ENCODE assay signal across 14 cellular contexts in genomic region chr7:26190417-26190869, GRCh38. TPM values are rescaled to one million over a fixed set of nuclear protein-coding genes. Genes with fewer than 3 reads are reported as not detected.
DNase-seq lines count a peak whose midpoint lies in the region; ATAC-seq and TF ChIP-seq lines count a peak whose summit lies in the region.
"Had no signal": no experiment of that assay in that cellular context is flagged by ENCODE, and none has a peak within 500 bp of the region (broad histone marks: within the 10 kb centered on the region; RNA-seq: fewer than 3 reads in every experiment).

No MANE protein-coding gene starts in this region.

- peak overlapping the region; percentile 56 for H3K27ac Mint-ChIP-seq in T-helper 1 cell treated with Interleukin-12 subunit alpha and Interleukin-12 subunit beta and Interleukin-4 antibody, amounts not matched to agents 30 μg/mL and 1 μg/mL, for 36 hours
- peak overlapping the region; percentile 79 for H3K27ac Mint-ChIP-seq in HFFc6
- no peak overlapping the region for H3K27ac Mint-ChIP-seq in activated T-helper 17 cell treated with anti-CD3 and anti-CD28 coated beads, Interleukin-2, amount 50 U/mL, for 72 hours
- H3K27ac Mint-ChIP-seq in naive thymus-derived CD4-positive, alpha-beta T cell: peak overlapping the region; percentile 7 to 99 (median 63)

- no peak overlapping the region for H3K4me3 ChIP-seq in naive thymus-derived CD4-positive, alpha-beta T cell (ENCODE audit: low read length)
- H3K4me3 ChIP-seq in body of pancreas: no peak overlapping the region
- H3K4me3 ChIP-seq: lower lobe of right lung, vagina had no signal

- no peak overlapping the region for H3K4me3 Mint-ChIP-seq in T-helper 1 cell treated with Interleukin-12 subunit alpha and Interleukin-12 subunit beta and Interleukin-4 antibody, amounts not matched to agents 30 μg/mL and 1 μg/mL, for 36 hours
- no peak overlapping the region for H3K4me3 Mint-ChIP-seq in HFFc6
- H3K4me3 Mint-ChIP-seq in activated T-helper 17 cell treated with anti-CD3 and anti-CD28 coated beads, Interleukin-2, amount 50 U/mL, for 72 hours: peak overlapping the region; percentile 18
- peak overlapping the region in 4 of 10 donors; percentile 6 to 29 (median 18) for H3K4me3 Mint-ChIP-seq in naive thymus-derived CD4-positive, alpha-beta T cell

- WGBS in body of pancreas, 2 donors: 84 to 100% methylated on average over 1 of the region's 1 CpG

- TF ChIP-seq CTCF in HFFc6 (IDR thresholded peaks at IDR 0.05) (no peak), body of pancreas (IDR thresholded peaks at IDR 0.05) (no peak)

- peak overlapping the region; percentile 25 for H3K27ac ChIP-seq in naive thymus-derived CD4-positive, alpha-beta T cell (ENCODE audit: low read depth, low read length)
- H3K27ac ChIP-seq in body of pancreas: no peak overlapping the region
- H3K27ac ChIP-seq: lower lobe of right lung, vagina had no signal

- H3K4me1 ChIP-seq in naive thymus-derived CD4-positive, alpha-beta T cell (ENCODE audit: control insufficient read depth in 2 of 2, insufficient read depth in 2 of 2, low read length in 2 of 2): peaks cover 39 to 44% of the 10 kb centered on the region in 2 donors
- H3K4me1 ChIP-seq in body of pancreas: peaks cover 78% of the 10 kb centered on the region

- H3K9me3 ChIP-seq in naive thymus-derived CD4-positive, alpha-beta T cell (ENCODE audit: control insufficient read depth in 2 of 3, low read length in 3 of 3): no peaks in the 10 kb centered on the region
- H3K9me3 ChIP-seq in body of pancreas: no peaks in the 10 kb centered on the region
- H3K9me3 ChIP-seq: lower lobe of right lung, vagina had no signal

- no peak for ATAC-seq in activated T-helper 17 cell treated with anti-CD3 and anti-CD28 coated beads, Interleukin-2, amount 50 U/mL, for 72 hours (replicated peaks)
- ATAC-seq in naive thymus-derived CD4-positive, alpha-beta T cell: no peak
- ATAC-seq in body of pancreas (no peak), GM19395 (IDR thresholded peaks at IDR 0.05; ENCODE audit: unreplicated experiment) (no peak)
- ATAC-seq: lower lobe of right lung had no signal

- intact Hi-C loops in naive thymus-derived CD4-positive, alpha-beta T cell (cut with micrococcal nuclease): loop anchor here in 1 of 2 donors (1.0 to 2.0 kb wide), 2 partner anchors 8 to 20 kb away; no protein-coding TSS in a partner anchor
- intact Hi-C loops in body of pancreas (cut with DNase I): no loop called here

- H3K9me3 Mint-ChIP-seq in T-helper 1 cell treated with Interleukin-12 subunit alpha and Interleukin-12 subunit beta and Interleukin-4 antibody, amounts not matched to agents 30 μg/mL and 1 μg/mL, for 36 hours: no peaks in the 10 kb centered on the region
- H3K9me3 Mint-ChIP-seq in HFFc6: no peaks in the 10 kb centered on the region
- H3K9me3 Mint-ChIP-seq in activated T-helper 17 cell treated with anti-CD3 and anti-CD28 coated beads, Interleukin-2, amount 50 U/mL, for 72 hours: no peaks in the 10 kb centered on the region
- peaks cover 0 to 5% (median 0%) of the 10 kb centered on the region in 11 donors for H3K9me3 Mint-ChIP-seq in naive thymus-derived CD4-positive, alpha-beta T cell

- H3K27me3 ChIP-seq in naive thymus-derived CD4-positive, alpha-beta T cell (ENCODE audit: control insufficient read depth in 2 of 2, insufficient read depth in 2 of 2, low read length in 2 of 2): no peaks in the 10 kb centered on the region
- H3K27me3 ChIP-seq in body of pancreas: no peaks in the 10 kb centered on the region
- H3K27me3 ChIP-seq: vagina had no signal

- H3K4me1 Mint-ChIP-seq in T-helper 1 cell treated with Interleukin-12 subunit alpha and Interleukin-12 subunit beta and Interleukin-4 antibody, amounts not matched to agents 30 μg/mL and 1 μg/mL, for 36 hours (ENCODE audit: low read depth): peaks cover 71% of the 10 kb centered on the region
- H3K4me1 Mint-ChIP-seq in HFFc6 (ENCODE audit: low read depth): peaks cover 78% of the 10 kb centered on the region
- H3K4me1 Mint-ChIP-seq in activated T-helper 17 cell treated with anti-CD3 and anti-CD28 coated beads, Interleukin-2, amount 50 U/mL, for 72 hours: peaks cover 76% of the 10 kb centered on the region
- H3K4me1 Mint-ChIP-seq in naive thymus-derived CD4-positive, alpha-beta T cell: peaks cover 61 to 97% (median 87%) of the 10 kb centered on the region in 7 donors

- POLR2A ChIA-PET in naive thymus-derived CD4-positive, alpha-beta T cell (lab: Charles Lee): interaction anchor here (1.1 to 13.1 kb wide), 7 partner anchors 6 to 100 kb away, joined by 4 to 289 read pairs (median 27); partner anchors contain the start of genes CBX3, HNRNPA2B1 and NFE2L3

- TF ChIP-seq POLR2A in body of pancreas (IDR thresholded peaks at IDR 0.05): no peak

- H3K27me3 Mint-ChIP-seq in T-helper 1 cell treated with Interleukin-12 subunit alpha and Interleukin-12 subunit beta and Interleukin-4 antibody, amounts not matched to agents 30 μg/mL and 1 μg/mL, for 36 hours (ENCODE audit: low read depth): no peaks in the 10 kb centered on the region
- H3K27me3 Mint-ChIP-seq in HFFc6 (ENCODE audit: insufficient read depth): peaks cover 11% of the 10 kb centered on the region
- no peaks in the 10 kb centered on the region for H3K27me3 Mint-ChIP-seq in activated T-helper 17 cell treated with anti-CD3 and anti-CD28 coated beads, Interleukin-2, amount 50 U/mL, for 72 hours
- no peaks in the 10 kb centered on the region for H3K27me3 Mint-ChIP-seq in naive thymus-derived CD4-positive, alpha-beta T cell

- no peak for DNase-seq in T-helper 1 cell
- DNase-seq in HFFc6: no peak
- no peak for DNase-seq in naive thymus-derived CD4-positive, alpha-beta T cell
- DNase-seq in body of pancreas: no peak
- DNase-seq in NCI-H524 treated with DMSO at 0.1 percent for 48 hours (lab: John Stamatoyannopoulos, UW): no peak
- DNase-seq: lower lobe of right lung; NCI-H1092; nucleus accumbens; SIG-M5; stimulated activated naive CD4-positive, alpha-beta T cell treated with Interleukin-2 at 50 U/mL for 16 hours had no signal

- CTCF ChIA-PET in naive thymus-derived CD4-positive, alpha-beta T cell (lab: Charles Lee): interaction anchor here (1.1 to 10.0 kb wide), 2 partner anchors 28 to 101 kb away, joined by 4 to 177 read pairs; no protein-coding TSS in a partner anchor

- H3K36me3 Mint-ChIP-seq in T-helper 1 cell treated with Interleukin-12 subunit alpha and Interleukin-12 subunit beta and Interleukin-4 antibody, amounts not matched to agents 30 μg/mL and 1 μg/mL, for 36 hours (ENCODE audit: low read depth): peaks cover 83% of the 10 kb centered on the region
- peaks cover 87% of the 10 kb centered on the region for H3K36me3 Mint-ChIP-seq in HFFc6 (ENCODE audit: low read depth)
- H3K36me3 Mint-ChIP-seq in activated T-helper 17 cell treated with anti-CD3 and anti-CD28 coated beads, Interleukin-2, amount 50 U/mL, for 72 hours (ENCODE audit: low read depth): peaks cover 99% of the 10 kb centered on the region
- peaks cover 14 to 67% (median 55%) of the 10 kb centered on the region in 5 donors for H3K36me3 Mint-ChIP-seq in naive thymus-derived CD4-positive, alpha-beta T cell

- H3K36me3 ChIP-seq in naive thymus-derived CD4-positive, alpha-beta T cell (ENCODE audit: control insufficient read depth in 2 of 3, insufficient read depth in 3 of 3, low read length in 3 of 3): peaks cover 34 to 64% (median 37%) of the 10 kb centered on the region in 3 experiments
- peaks cover 22 to 61% of the 10 kb centered on the region in 2 donors for H3K36me3 ChIP-seq in body of pancreas (replicated peaks in 1 of 2; ENCODE audit: insufficient read depth in 1 of 2, low read depth in 2 of 2)

RNA-seq across cellular contexts. Expression of gene HNRNPA2B1, which starts 10.1 kb away (rescaled TPM):
- total RNA-seq in HFFc6 (2021; fragmentation: NEBNext Ultra II Directional; extraction: Animal tissue kit (Norgen Biotek cat#: 25700)): 100 to 1,000 TPM; 403 to 643 (median 565) TPM
- 100 to 1,000 TPM; 491 to 882 TPM for total RNA-seq in activated T-helper 17 cell treated with anti-CD3 and anti-CD28 coated beads, Interleukin-2, amount 50 U/mL, for 72 hours
- 100 to 1,000 TPM; 394 to 702 (median 437) TPM for total RNA-seq in naive thymus-derived CD4-positive, alpha-beta T cell
- polyA plus RNA-seq in naive thymus-derived CD4-positive, alpha-beta T cell: 100 to 1,000 TPM; 612 to 833 TPM
- 100 to 1,000 TPM; 158 to 306 TPM for total RNA-seq in body of pancreas

RNA-seq across cellular contexts. Expression of gene CBX3, which starts 11.1 kb away (rescaled TPM):
- total RNA-seq in HFFc6 (2021; fragmentation: NEBNext Ultra II Directional; extraction: Animal tissue kit (Norgen Biotek cat#: 25700)): 100 to 1,000 TPM; 115 to 150 (median 140) TPM
- 100 to 1,000 TPM; 179 to 242 TPM for total RNA-seq in activated T-helper 17 cell treated with anti-CD3 and anti-CD28 coated beads, Interleukin-2, amount 50 U/mL, for 72 hours
- total RNA-seq in naive thymus-derived CD4-positive, alpha-beta T cell: 100 to 1,000 TPM; 103 to 214 (median 155) TPM
- 100 to 1,000 TPM in 1 of 2 donors, 10 to 100 TPM in 1; 86.9 to 111 TPM for polyA plus RNA-seq in naive thymus-derived CD4-positive, alpha-beta T cell
- 10 to 100 TPM; 34.2 to 63.3 TPM for total RNA-seq in body of pancreas

RNA-seq across cellular contexts. Expression of gene NFE2L3, which starts 38.4 kb away (rescaled TPM):
- total RNA-seq in HFFc6 (2021; fragmentation: NEBNext Ultra II Directional; extraction: Animal tissue kit (Norgen Biotek cat#: 25700)): 1 to 10 TPM; 2.3 to 6.5 (median 2.7) TPM
- total RNA-seq in activated T-helper 17 cell treated with anti-CD3 and anti-CD28 coated beads, Interleukin-2, amount 50 U/mL, for 72 hours: 10 to 100 TPM; 24.1 to 27.6 TPM
- 10 to 100 TPM in 1 of 5 experiments, 1 to 10 TPM in 4; 1.1 to 49.5 (median 4.5) TPM for total RNA-seq in naive thymus-derived CD4-positive, alpha-beta T cell
- polyA plus RNA-seq in naive thymus-derived CD4-positive, alpha-beta T cell: 1 to 10 TPM; 2.6 to 4.8 TPM
- 1 to 10 TPM; 4.9 to 6.6 TPM for total RNA-seq in body of pancreas
